Comparison of ENCODE assay signal across 23 cellular contexts in genomic region chr17:9386401-9386800, GRCh38.
DNase-seq lines count a peak whose midpoint lies in the region; ATAC-seq, FAIRE-seq and TF ChIP-seq lines count a peak whose summit lies in the region.
"Had no signal": no experiment of that assay in that cellular context is flagged by ENCODE, and none has a peak within 500 bp of the region (broad histone marks: within the 10 kb centered on the region; RNA-seq: fewer than 3 reads in every experiment).

No MANE protein-coding gene starts in this region.

- FAIRE-seq in A549 (lab: Jason Lieb, UNC) (no peak), RCC 7860 (lab: Jason Lieb, UNC) (peak; percentile 89)
- FAIRE-seq: A204.1, GM12878 had no signal

- H3K4me2 ChIP-seq in A549, result peak overlapping the region; percentile 47
- H3K4me2 ChIP-seq: BLaER1 treated with 17β-estradiol and CSF1 and Interleukin-3, amounts not matched to agents 10 nM and 100 nM had no signal

- no peak for TF ChIP-seq POLR2A in A549 (IDR thresholded peaks at IDR 0.05; ENCODE audit: low read length)

- POLR2A ChIA-PET in A549 (lab: Yijun Ruan, JAX), result interaction anchor here (0.6 kb wide), 1 partner anchor 35 kb away, joined by 4 read pairs; no protein-coding TSS in a partner anchor

- TF ChIP-seq RAD21 in A549 (conservative IDR thresholded peaks at IDR 0.05 in 1 of 2, IDR thresholded peaks at IDR 0.05 in 1 of 2), result no peak

- no peak overlapping the region for H3K4me3 ChIP-seq in A549
- H3K4me3 ChIP-seq in colonic mucosa, result no peak overlapping the region
- H3K4me3 ChIP-seq: BLaER1 treated with 17β-estradiol and CSF1 and Interleukin-3, amounts not matched to agents 10 nM and 100 nM; coronary artery; GM12878; heart right ventricle; Peyer's patch; psoas muscle; tibial artery had no signal

- H3K4me1 ChIP-seq in A549, result peaks cover 18% of the 10 kb centered on the region
- H3K4me1 ChIP-seq in colonic mucosa, result no peaks in the 10 kb centered on the region
- H3K4me1 ChIP-seq: Peyer's patch, tibial artery had no signal

- CTCF ChIA-PET in A549 (lab: Yijun Ruan, JAX), result interaction anchor here (1.0 to 1.6 kb wide), 3 partner anchors 94 to 137 kb away, joined by 3 to 5 read pairs (median 3); no protein-coding TSS in a partner anchor

- no peak overlapping the region for H3K9ac ChIP-seq in colonic mucosa (ENCODE audit: low read depth in 2 of 2, low read length in 2 of 2)
- H3K9ac ChIP-seq: BLaER1 treated with 17β-estradiol and CSF1 and Interleukin-3, amounts not matched to agents 10 nM and 100 nM had no signal

- no peak for TF ChIP-seq CTCF in A549 (IDR thresholded peaks at IDR 0.05)
- TF ChIP-seq CTCF in colonic mucosa (IDR thresholded peaks at IDR 0.05), result no peak
- no peak for TF ChIP-seq CTCF in omental fat pad (IDR thresholded peaks at IDR 0.05)

- DNase-seq in A549 (ENCODE audit: low read depth in 1 of 2, low spot score in 1 of 2) (no peak), RCC 7860 (ENCODE audit: low spot score) (peak; percentile 78), colonic mucosa (peak; percentile 28), kidney tubule cell (ENCODE audit: low spot score) (peak; percentile 94), NOMO-1 (lab: John Stamatoyannopoulos, UW; ENCODE audit: unreplicated experiment in 2 of 2) (no peak), posterior cingulate gyrus (no peak), omental fat pad (ENCODE audit: low spot score) (no peak), SKM-1 treated with dmso at 0.1 percent for 144 hours (lab: John Stamatoyannopoulos, UW; ENCODE audit: unreplicated experiment) (no peak)
- DNase-seq: activated CD4-positive, alpha-beta T cell treated with anti-CD3 and anti-CD28 coated beads, Interleukin-2, amount 50 U/mL, for 1 hour; activated gamma-delta T cell treated with Interleukin-2 at 50 U/mL for 16 hours; amniotic stem cell; GDM1; heart right ventricle; NCI-H1092 treated with DMSO at 0.1 percent for 48 hours; NCI-H226; Peyer's patch; psoas muscle; tibial artery had no signal

- H3K27ac ChIP-seq in A549 (peak overlapping the region in 1 of 2 experiments; percentile 34; a peak in 1 of 6 replicates), colonic mucosa (no peak overlapping the region)
- H3K27ac ChIP-seq: BLaER1 treated with 17β-estradiol and CSF1 and Interleukin-3, amounts not matched to agents 10 nM and 100 nM; coronary artery; heart right ventricle; Peyer's patch; psoas muscle; tibial artery had no signal

- no peak for TF ChIP-seq EP300 in A549 (IDR thresholded peaks at IDR 0.05)

- ATAC-seq in A549 (peak; percentile 45 to 56), omental fat pad (ENCODE audit: low FRiP score) (no peak)
- ATAC-seq: GM12878; psoas muscle; stimulated activated effector memory CD8-positive, alpha-beta T cell treated with anti-CD3 and anti-CD28 coated beads, Interleukin-12 subunit alpha, Interleukin-12 subunit beta, amount 100 ng/mL, for 72 hours had no signal

- 57% methylated on average over 3 of the region's 3 CpGs for WGBS in A549 (ENCODE audit: missing lambda C conversion rate)

- no peaks in the 10 kb centered on the region for H3K27me3 ChIP-seq in colonic mucosa
- H3K27me3 ChIP-seq: BLaER1 treated with 17β-estradiol and CSF1 and Interleukin-3, amounts not matched to agents 10 nM and 100 nM; heart right ventricle; Peyer's patch; tibial artery had no signal

- no peaks in the 10 kb centered on the region for H3K36me3 ChIP-seq in colonic mucosa
- H3K36me3 ChIP-seq: heart right ventricle, Peyer's patch, tibial artery had no signal

- intact Hi-C loops in colonic mucosa (cut with DNase I) (no loop called here), posterior cingulate gyrus (cut with DNase I) (no loop called here)

- H3K9me3 ChIP-seq in A549 (no peaks in the 10 kb centered on the region), colonic mucosa (no peaks in the 10 kb centered on the region)
- H3K9me3 ChIP-seq: heart right ventricle, Peyer's patch, psoas muscle, tibial artery had no signal

TF ChIP-seq in A549, 52 proteins besides CTCF, POLR2A, EP300 and RAD21:
- TF ChIP-seq CHD2 (IDR thresholded peaks at IDR 0.05; ENCODE audit: low read length, partially characterized antibody) (no peak), MAX (IDR thresholded peaks at IDR 0.05) (no peak), PHF8 (IDR thresholded peaks at IDR 0.05; ENCODE audit: borderline replicate concordance, low read depth) (no peak), GATA3 (IDR thresholded peaks at IDR 0.05; ENCODE audit: borderline replicate concordance) (no peak)

Comparison
In these comparisons a context has a peak if more than half of its experiments do, and no peak if none do; other contexts are left out.
1. DNase-seq: peak in RCC 7860 (single experiment), colonic mucosa (single experiment) and kidney tubule cell (single experiment); none in A549 (0 of 2), NOMO-1 (0 of 2), posterior cingulate gyrus (0 of 10), omental fat pad (single experiment) and SKM-1 treated with dmso at 0.1 percent for 144 hours (single experiment).